15 cellular contexts compared by ENCODE assay signal in the genomic region with DNA sequence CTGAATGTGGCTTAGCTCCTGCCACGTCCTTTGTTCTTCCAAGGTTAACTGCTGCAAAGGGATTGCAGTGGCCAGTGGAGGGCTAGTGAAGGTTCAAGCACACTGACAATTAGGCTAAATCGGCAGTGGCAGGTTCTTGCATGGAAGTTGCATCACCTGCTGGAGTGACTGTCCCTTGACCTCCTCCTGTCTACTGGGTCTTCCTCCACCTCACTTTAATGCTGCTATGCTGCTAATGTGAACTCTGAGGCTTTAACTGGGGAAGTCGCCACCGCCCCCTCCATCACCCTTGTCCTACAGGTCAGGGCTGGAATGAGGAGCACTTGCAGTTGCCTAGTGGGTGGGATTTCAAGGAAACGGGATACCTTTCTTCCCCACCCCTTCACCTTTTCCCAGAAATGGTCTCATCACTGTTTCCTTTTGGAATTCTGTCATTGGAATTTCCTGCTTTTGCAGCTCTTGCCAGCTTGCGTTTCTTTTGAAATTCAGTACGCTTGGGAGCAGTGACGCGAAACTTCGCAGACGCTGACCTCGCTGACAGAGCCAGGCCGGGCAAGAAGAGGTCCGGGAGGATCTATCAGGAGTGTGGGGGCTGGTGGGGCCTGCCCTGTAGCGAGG.
DNase-seq lines count a peak whose midpoint lies in the region; ATAC-seq, FAIRE-seq and TF ChIP-seq lines count a peak whose summit lies in the region.
"Had no signal": no experiment of that assay in that cellular context is flagged by ENCODE, and none has a peak within 500 bp of the region (broad histone marks: within the 10 kb centered on the region; RNA-seq: fewer than 3 reads in every experiment).

No MANE protein-coding gene starts in this region.

- H3K36me3 Mint-ChIP-seq in activated CD8-positive, alpha-beta T cell treated with anti-CD3 and anti-CD28 coated beads, Interleukin-2, amount 10 ng/mL, durations not matched to agents 7 days and 5 days (ENCODE audit: low read depth) = no peaks in the 10 kb centered on the region

- H3K9me1 ChIP-seq in K562 (ENCODE audit: control insufficient read depth, insufficient read depth, low read length) = no peaks in the 10 kb centered on the region

- POLR2A ChIA-PET in K562 (lab: Yijun Ruan, JAX) = no interaction called here
- POLR2A ChIA-PET in activated CD8-positive, alpha-beta T cell treated with anti-CD3 and anti-CD28 coated beads, Interleukin-2, amount 10 ng/mL, durations not matched to agents 7 days and 5 days (lab: Charles Lee) = no interaction called here

- peaks cover 7 to 41% of the 10 kb centered on the region in 2 experiments; a peak in 3 of 5 replicates for H3K27me3 ChIP-seq in K562 (ENCODE audit: control insufficient read depth in 2 of 2, insufficient read depth in 2 of 2, low read length in 2 of 2)
- no peaks in the 10 kb centered on the region for H3K27me3 ChIP-seq in parathyroid adenoma (ENCODE audit: control insufficient read depth, insufficient read depth, low read length)
- H3K27me3 ChIP-seq: dorsolateral prefrontal cortex had no signal

- H4K20me1 ChIP-seq in K562 (replicated peaks; ENCODE audit: control insufficient read depth, insufficient read depth, low read length) = no peaks in the 10 kb centered on the region; the same call in 1 of the 2 replicates

- H3K27ac ChIP-seq in K562 (ENCODE audit: extremely low read depth, low read depth, low read length) (no peak overlapping the region), parathyroid adenoma (no peak overlapping the region)
- H3K27ac ChIP-seq: dorsolateral prefrontal cortex had no signal

- BruUV-seq in K562 (replicated peaks; lab: Mats Ljungman, UMichigan) = no TSS peak

- H3K4me3 ChIP-seq in K562 = no peak overlapping the region
- H3K4me3 ChIP-seq in parathyroid adenoma (ENCODE audit: low read depth, low read length) = no peak overlapping the region
- H3K4me3 ChIP-seq: dorsolateral prefrontal cortex, GM12878, HAP-1 had no signal

- peak in 1 of 2 experiments; percentile 18; a peak in 3 of 4 replicates for TF ChIP-seq RAD21 in K562 (CRISPR knock-in tag; conservative IDR thresholded peaks at IDR 0.05 in 1 of 2, IDR thresholded peaks at IDR 0.05 in 1 of 2)

- TF ChIP-seq CTCF in K562 (IDR thresholded peaks at IDR 0.05 in 2 of 3, conservative IDR thresholded peaks at IDR 0.05 in 1 of 3; ENCODE audit: insufficient read depth in 2 of 3, low read depth in 1 of 3, low read length in 3 of 3) (no peak), parathyroid adenoma (IDR thresholded peaks at IDR 0.05) (no peak)

- H3K9me3 Mint-ChIP-seq in activated CD8-positive, alpha-beta T cell treated with anti-CD3 and anti-CD28 coated beads, Interleukin-2, amount 10 ng/mL, durations not matched to agents 7 days and 5 days (ENCODE audit: insufficient read depth) = no peaks in the 10 kb centered on the region
- H3K9me3 Mint-ChIP-seq: T-helper 1 cell treated with Interleukin-12 subunit alpha and Interleukin-12 subunit beta and Interleukin-4 antibody, amounts not matched to agents 30 μg/mL and 1 μg/mL, for 36 hours had no signal

- H3K27ac Mint-ChIP-seq in activated CD8-positive, alpha-beta T cell treated with anti-CD3 and anti-CD28 coated beads, Interleukin-2, amount 10 ng/mL, durations not matched to agents 7 days and 5 days = no peak overlapping the region
- H3K27ac Mint-ChIP-seq: T-helper 1 cell treated with Interleukin-12 subunit alpha and Interleukin-12 subunit beta and Interleukin-4 antibody, amounts not matched to agents 30 μg/mL and 1 μg/mL, for 36 hours had no signal

- H3K4me2 ChIP-seq in K562 (ENCODE audit: insufficient read depth, low read length) = peak overlapping the region; percentile 17; the same call in 1 of the 2 replicates
- no peak overlapping the region for H3K4me2 ChIP-seq in parathyroid adenoma (ENCODE audit: low read length)

- intact Hi-C loops in K562 (cut with micrococcal nuclease) = no loop called here

- H3K4me1 ChIP-seq in K562 (replicated peaks in 1 of 2; ENCODE audit: control insufficient read depth in 2 of 2, insufficient read depth in 2 of 2, low read length in 2 of 2) (peaks cover 0 to 12% of the 10 kb centered on the region in 2 experiments; a peak in 3 of 5 replicates), parathyroid adenoma (peaks cover 3% of the 10 kb centered on the region)
- H3K4me1 ChIP-seq: HAP-1 had no signal

- no peak for TF ChIP-seq POLR2A in K562 (conservative IDR thresholded peaks at IDR 0.05)

- peak; percentile 72 for FAIRE-seq in HTR-8/SVneo (lab: Jason Lieb, UNC)
- FAIRE-seq in K562 (lab: Jason Lieb, UNC) = no peak
- FAIRE-seq: GM12878 had no signal

- H3K9ac ChIP-seq in K562 (ENCODE audit: insufficient read depth in 1 of 2, low read depth in 2 of 2, low read length in 2 of 2) (no peak overlapping the region), parathyroid adenoma (no peak overlapping the region)

- peak; percentile 76 for TF ChIP-seq EP300 in K562 (IDR thresholded peaks at IDR 0.05; ENCODE audit: low read length)

- CTCF ChIA-PET in K562 (lab: Yijun Ruan, JAX; ENCODE audit: low intra/inter-chr PET ratio) = no interaction called here
- CTCF ChIA-PET in activated CD8-positive, alpha-beta T cell treated with anti-CD3 and anti-CD28 coated beads, Interleukin-2, amount 10 ng/mL, durations not matched to agents 7 days and 5 days (lab: Charles Lee) = no interaction called here

- in situ Hi-C loops in K562 (cut with MboI) = no loop called here

- H3K79me2 ChIP-seq in K562 (ENCODE audit: control insufficient read depth, insufficient read depth, low read length) (no peaks in the 10 kb centered on the region), parathyroid adenoma (no peaks in the 10 kb centered on the region)

- DNase-seq in HTR-8/SVneo (ENCODE audit: insufficient read length, low spot score) = peak; percentile 52
- peak in 1 of 4 experiments; percentile 12 for DNase-seq in K562 (ENCODE audit: extremely low read depth in 1 of 4, low spot score in 3 of 4)
- peak; percentile 47 for DNase-seq in iris pigment epithelial cell (ENCODE audit: low read depth)
- no peak for DNase-seq in GF-D8 (lab: John Stamatoyannopoulos, UW)
- no peak for DNase-seq in NCI-H187 treated with DMSO at 0.1 percent for 48 hours (lab: John Stamatoyannopoulos, UW)
- DNase-seq in Kasumi-1 (lab: John Stamatoyannopoulos, UW) = no peak
- no peak for DNase-seq in activated CD8-positive, alpha-beta T cell treated with anti-CD3 and anti-CD28 coated beads, Interleukin-2, amount 10 ng/mL, durations not matched to agents 7 days and 5 days
- DNase-seq: activated CD4-positive, alpha-beta T cell treated with anti-CD3 and anti-CD28 coated beads for 1 hour; dorsolateral prefrontal cortex; stimulated activated CD4-positive, alpha-beta T cell treated with anti-CD3 and anti-CD28 coated beads, Interleukin-12 subunit alpha, Interleukin-12 subunit beta, amount 100 ng/mL, for 4 hours had no signal

- peak; percentile 80 for ATAC-seq in K562
- no peak for ATAC-seq in activated CD8-positive, alpha-beta T cell treated with anti-CD3 and anti-CD28 coated beads, Interleukin-2, amount 10 ng/mL, durations not matched to agents 7 days and 5 days
- ATAC-seq: GM12878 had no signal

- no peaks in the 10 kb centered on the region for H3K27me3 Mint-ChIP-seq in activated CD8-positive, alpha-beta T cell treated with anti-CD3 and anti-CD28 coated beads, Interleukin-2, amount 10 ng/mL, durations not matched to agents 7 days and 5 days (ENCODE audit: low read depth)

- H3K36me3 ChIP-seq in K562 (ENCODE audit: control insufficient read depth, insufficient read depth, low read length) (no peaks in the 10 kb centered on the region), parathyroid adenoma (ENCODE audit: control insufficient read depth, insufficient read depth, low read length) (no peaks in the 10 kb centered on the region)
- H3K36me3 ChIP-seq: HAP-1 had no signal

- H3K9me3 ChIP-seq in K562 (replicated peaks; ENCODE audit: control insufficient read depth, insufficient read depth, low read depth, low read length) (no peaks in the 10 kb centered on the region), parathyroid adenoma (ENCODE audit: control insufficient read depth, low read length) (no peaks in the 10 kb centered on the region)
- H3K9me3 ChIP-seq: Caco-2, HAP-1 had no signal

- no peaks in the 10 kb centered on the region for H3K4me1 Mint-ChIP-seq in activated CD8-positive, alpha-beta T cell treated with anti-CD3 and anti-CD28 coated beads, Interleukin-2, amount 10 ng/mL, durations not matched to agents 7 days and 5 days (ENCODE audit: low read depth)

- WGBS in K562 (ENCODE audit: insufficient coverage, low coverage, missing lambda C conversion rate) = 13% methylated on average over 15 of the region's 15 CpGs

- H2AFZ ChIP-seq in K562 (ENCODE audit: low read depth, low read length) (no peak overlapping the region), parathyroid adenoma (peak overlapping the region; percentile 22)

- H3K4me3 Mint-ChIP-seq in activated CD8-positive, alpha-beta T cell treated with anti-CD3 and anti-CD28 coated beads, Interleukin-2, amount 10 ng/mL, durations not matched to agents 7 days and 5 days = no peak overlapping the region
- H3K4me3 Mint-ChIP-seq: T-helper 1 cell treated with Interleukin-12 subunit alpha and Interleukin-12 subunit beta and Interleukin-4 antibody, amounts not matched to agents 30 μg/mL and 1 μg/mL, for 36 hours had no signal

TF ChIP-seq in K562, 482 proteins besides CTCF, POLR2A, EP300 and RAD21 (continues in another document):
- no peak for TF ChIP-seq CBX1 (IDR thresholded peaks at IDR 0.05; ENCODE audit: low read depth)
- TF ChIP-seq, protein P1, sequence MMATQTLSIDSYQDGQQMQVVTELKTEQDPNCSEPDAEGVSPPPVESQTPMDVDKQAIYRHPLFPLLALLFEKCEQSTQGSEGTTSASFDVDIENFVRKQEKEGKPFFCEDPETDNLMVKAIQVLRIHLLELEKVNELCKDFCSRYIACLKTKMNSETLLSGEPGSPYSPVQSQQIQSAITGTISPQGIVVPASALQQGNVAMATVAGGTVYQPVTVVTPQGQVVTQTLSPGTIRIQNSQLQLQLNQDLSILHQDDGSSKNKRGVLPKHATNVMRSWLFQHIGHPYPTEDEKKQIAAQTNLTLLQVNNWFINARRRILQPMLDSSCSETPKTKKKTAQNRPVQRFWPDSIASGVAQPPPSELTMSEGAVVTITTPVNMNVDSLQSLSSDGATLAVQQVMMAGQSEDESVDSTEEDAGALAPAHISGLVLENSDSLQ (IDR thresholded peaks at IDR 0.05) = peak; percentile 26; the same call in 1 of the 2 replicates
- TF ChIP-seq ATF7 (IDR thresholded peaks at IDR 0.05) = peak; percentile 77
- peak; percentile 71 for TF ChIP-seq ETV1 (tag; conservative IDR thresholded peaks at IDR 0.05; ENCODE audit: low read depth)
- peak; percentile 13; the same call in 1 of the 2 replicates for TF ChIP-seq ARID1B (IDR thresholded peaks at IDR 0.05)
- no peak for TF ChIP-seq LEF1 (IDR thresholded peaks at IDR 0.05)
- TF ChIP-seq JUN (IDR thresholded peaks at IDR 0.05; ENCODE audit: borderline replicate concordance, low read depth, low read length) = peak; percentile 66
- TF ChIP-seq JUN (CRISPR knock-in tag; IDR thresholded peaks at IDR 0.05; ENCODE audit: borderline replicate concordance) = no peak
- TF ChIP-seq CXXC5 (CRISPR knock-in tag; IDR thresholded peaks at IDR 0.05) = peak; percentile 30; the same call in 1 of the 2 replicates

Comparison
In these comparisons a context has a peak if more than half of its experiments do, and no peak if none do; other contexts are left out.
1. DNase-seq: peak in HTR-8/SVneo (single experiment) and iris pigment epithelial cell (single experiment); none in GF-D8 (single experiment), NCI-H187 treated with DMSO at 0.1 percent for 48 hours (single experiment), Kasumi-1 (0 of 2) and activated CD8-positive, alpha-beta T cell treated with anti-CD3 and anti-CD28 coated beads, Interleukin-2, amount 10 ng/mL, durations not matched to agents 7 days and 5 days (single experiment).